In the genomic region with DNA sequence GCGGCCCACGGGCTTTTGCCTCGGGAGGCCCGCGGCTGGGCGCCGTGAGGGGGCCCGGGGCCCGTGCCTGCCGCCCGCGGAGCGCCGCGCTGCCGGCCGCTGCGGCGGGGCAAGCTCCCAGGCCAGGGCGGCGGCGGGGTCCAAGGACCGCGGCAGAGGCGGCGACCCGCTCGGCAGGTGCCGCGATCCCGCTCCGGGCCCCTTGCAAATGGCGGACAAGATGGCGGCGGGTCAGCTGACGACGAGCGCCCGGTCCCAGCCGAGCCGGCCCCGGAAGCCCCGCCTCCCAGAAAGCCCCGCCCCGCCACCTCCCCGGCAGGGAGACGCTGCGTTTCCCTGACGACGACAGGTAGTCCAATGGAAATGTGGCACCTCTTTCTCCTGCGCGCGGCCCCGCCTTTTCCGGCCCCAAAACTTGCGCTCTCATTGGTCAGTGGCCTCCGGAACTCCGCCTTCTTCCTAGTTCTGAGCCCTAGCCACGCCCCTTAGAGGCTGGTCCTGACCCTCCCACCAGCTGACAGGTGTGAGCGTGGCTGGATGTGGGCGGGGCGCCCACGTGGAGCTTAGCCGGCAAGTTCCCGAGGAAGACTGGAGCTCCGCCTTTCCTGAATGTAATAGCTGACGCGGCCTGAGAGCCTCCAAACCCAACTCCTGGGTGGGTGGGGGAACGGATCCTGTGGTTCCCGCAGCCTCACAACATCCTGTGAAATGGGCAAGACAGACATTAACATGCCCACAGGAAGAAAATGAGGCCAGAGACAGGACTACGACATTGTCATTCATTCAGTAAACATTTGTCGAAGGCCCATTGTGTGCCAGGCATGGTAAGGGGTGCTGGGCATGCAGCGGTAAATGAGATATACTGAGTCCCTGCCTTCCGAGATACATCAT, we compare ENCODE assay signal across 1 cellular context.
TF ChIP-seq lines count a peak whose summit lies in the region.

A gene (minus strand): TSS at position 228 of the 891 bp plus-strand sequence. CDS start 232 bp downstream, outside the sequence.

TF ChIP-seq in HEK293, 187 proteins besides CTCF, POLR2A, EP300 and RAD21 (continued from another document):
- TF ChIP-seq, protein P1, sequence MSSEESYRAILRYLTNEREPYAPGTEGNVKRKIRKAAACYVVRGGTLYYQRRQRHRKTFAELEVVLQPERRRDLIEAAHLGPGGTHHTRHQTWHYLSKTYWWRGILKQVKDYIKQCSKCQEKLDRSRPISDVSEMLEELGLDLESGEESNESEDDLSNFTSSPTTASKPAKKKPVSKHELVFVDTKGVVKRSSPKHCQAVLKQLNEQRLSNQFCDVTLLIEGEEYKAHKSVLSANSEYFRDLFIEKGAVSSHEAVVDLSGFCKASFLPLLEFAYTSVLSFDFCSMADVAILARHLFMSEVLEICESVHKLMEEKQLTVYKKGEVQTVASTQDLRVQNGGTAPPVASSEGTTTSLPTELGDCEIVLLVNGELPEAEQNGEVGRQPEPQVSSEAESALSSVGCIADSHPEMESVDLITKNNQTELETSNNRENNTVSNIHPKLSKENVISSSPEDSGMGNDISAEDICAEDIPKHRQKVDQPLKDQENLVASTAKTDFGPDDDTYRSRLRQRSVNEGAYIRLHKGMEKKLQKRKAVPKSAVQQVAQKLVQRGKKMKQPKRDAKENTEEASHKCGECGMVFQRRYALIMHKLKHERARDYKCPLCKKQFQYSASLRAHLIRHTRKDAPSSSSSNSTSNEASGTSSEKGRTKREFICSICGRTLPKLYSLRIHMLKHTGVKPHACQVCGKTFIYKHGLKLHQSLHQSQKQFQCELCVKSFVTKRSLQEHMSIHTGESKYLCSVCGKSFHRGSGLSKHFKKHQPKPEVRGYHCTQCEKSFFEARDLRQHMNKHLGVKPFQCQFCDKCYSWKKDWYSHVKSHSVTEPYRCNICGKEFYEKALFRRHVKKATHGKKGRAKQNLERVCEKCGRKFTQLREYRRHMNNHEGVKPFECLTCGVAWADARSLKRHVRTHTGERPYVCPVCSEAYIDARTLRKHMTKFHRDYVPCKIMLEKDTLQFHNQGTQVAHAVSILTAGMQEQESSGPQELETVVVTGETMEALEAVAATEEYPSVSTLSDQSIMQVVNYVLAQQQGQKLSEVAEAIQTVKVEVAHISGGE (tag by site-specific recombination; conservative IDR thresholded peaks at IDR 0.05; ENCODE audit: low read depth), result no peak
- TF ChIP-seq ZNF174 (tag by site-specific recombination; IDR thresholded peaks at IDR 0.05), result no peak
- TF ChIP-seq ZNF830 (tag by site-specific recombination; IDR thresholded peaks at IDR 0.05; ENCODE audit: low read depth), result no peak
TF ChIP-seq in HEK293: peak in this region for 26.
